Comparison of ENCODE assay signal across 1 cellular context in genomic region chr4:121219222-121219621, GRCh38.
TF ChIP-seq lines count a peak whose summit lies in the region.

No MANE protein-coding gene starts in this region.

TF ChIP-seq in GM23338, 12 proteins besides CTCF, POLR2A, EP300 and RAD21 (continued from another document):
- TF ChIP-seq, protein P1, sequence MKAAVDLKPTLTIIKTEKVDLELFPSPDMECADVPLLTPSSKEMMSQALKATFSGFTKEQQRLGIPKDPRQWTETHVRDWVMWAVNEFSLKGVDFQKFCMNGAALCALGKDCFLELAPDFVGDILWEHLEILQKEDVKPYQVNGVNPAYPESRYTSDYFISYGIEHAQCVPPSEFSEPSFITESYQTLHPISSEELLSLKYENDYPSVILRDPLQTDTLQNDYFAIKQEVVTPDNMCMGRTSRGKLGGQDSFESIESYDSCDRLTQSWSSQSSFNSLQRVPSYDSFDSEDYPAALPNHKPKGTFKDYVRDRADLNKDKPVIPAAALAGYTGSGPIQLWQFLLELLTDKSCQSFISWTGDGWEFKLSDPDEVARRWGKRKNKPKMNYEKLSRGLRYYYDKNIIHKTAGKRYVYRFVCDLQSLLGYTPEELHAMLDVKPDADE (IDR thresholded peaks at IDR 0.05): no peak
- TF ChIP-seq POLR2AphosphoS5 (IDR thresholded peaks at IDR 0.05; ENCODE audit: low read depth) (no peak), ZNF331 (CRISPR knock-in tag; IDR thresholded peaks at IDR 0.05; ENCODE audit: low read depth) (no peak), JUNB (IDR thresholded peaks at IDR 0.05; ENCODE audit: unreplicated experiment) (no peak), ZNF114 (CRISPR knock-in tag; IDR thresholded peaks at IDR 0.05) (no peak), CREB1 (CRISPR knock-in tag; IDR thresholded peaks at IDR 0.05; ENCODE audit: low read depth) (no peak), EZH2phosphoT487 (IDR thresholded peaks at IDR 0.05; ENCODE audit: unreplicated experiment) (no peak), STAT1 (IDR thresholded peaks at IDR 0.05; ENCODE audit: unreplicated experiment) (no peak), NANOG (IDR thresholded peaks at IDR 0.05; ENCODE audit: borderline replicate concordance) (no peak)
- TF ChIP-seq, protein P2, sequence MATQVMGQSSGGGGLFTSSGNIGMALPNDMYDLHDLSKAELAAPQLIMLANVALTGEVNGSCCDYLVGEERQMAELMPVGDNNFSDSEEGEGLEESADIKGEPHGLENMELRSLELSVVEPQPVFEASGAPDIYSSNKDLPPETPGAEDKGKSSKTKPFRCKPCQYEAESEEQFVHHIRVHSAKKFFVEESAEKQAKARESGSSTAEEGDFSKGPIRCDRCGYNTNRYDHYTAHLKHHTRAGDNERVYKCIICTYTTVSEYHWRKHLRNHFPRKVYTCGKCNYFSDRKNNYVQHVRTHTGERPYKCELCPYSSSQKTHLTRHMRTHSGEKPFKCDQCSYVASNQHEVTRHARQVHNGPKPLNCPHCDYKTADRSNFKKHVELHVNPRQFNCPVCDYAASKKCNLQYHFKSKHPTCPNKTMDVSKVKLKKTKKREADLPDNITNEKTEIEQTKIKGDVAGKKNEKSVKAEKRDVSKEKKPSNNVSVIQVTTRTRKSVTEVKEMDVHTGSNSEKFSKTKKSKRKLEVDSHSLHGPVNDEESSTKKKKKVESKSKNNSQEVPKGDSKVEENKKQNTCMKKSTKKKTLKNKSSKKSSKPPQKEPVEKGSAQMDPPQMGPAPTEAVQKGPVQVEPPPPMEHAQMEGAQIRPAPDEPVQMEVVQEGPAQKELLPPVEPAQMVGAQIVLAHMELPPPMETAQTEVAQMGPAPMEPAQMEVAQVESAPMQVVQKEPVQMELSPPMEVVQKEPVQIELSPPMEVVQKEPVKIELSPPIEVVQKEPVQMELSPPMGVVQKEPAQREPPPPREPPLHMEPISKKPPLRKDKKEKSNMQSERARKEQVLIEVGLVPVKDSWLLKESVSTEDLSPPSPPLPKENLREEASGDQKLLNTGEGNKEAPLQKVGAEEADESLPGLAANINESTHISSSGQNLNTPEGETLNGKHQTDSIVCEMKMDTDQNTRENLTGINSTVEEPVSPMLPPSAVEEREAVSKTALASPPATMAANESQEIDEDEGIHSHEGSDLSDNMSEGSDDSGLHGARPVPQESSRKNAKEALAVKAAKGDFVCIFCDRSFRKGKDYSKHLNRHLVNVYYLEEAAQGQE (IDR thresholded peaks at IDR 0.05; ENCODE audit: unreplicated experiment): no peak
